8 cellular contexts compared by ENCODE assay signal in the genomic region with DNA sequence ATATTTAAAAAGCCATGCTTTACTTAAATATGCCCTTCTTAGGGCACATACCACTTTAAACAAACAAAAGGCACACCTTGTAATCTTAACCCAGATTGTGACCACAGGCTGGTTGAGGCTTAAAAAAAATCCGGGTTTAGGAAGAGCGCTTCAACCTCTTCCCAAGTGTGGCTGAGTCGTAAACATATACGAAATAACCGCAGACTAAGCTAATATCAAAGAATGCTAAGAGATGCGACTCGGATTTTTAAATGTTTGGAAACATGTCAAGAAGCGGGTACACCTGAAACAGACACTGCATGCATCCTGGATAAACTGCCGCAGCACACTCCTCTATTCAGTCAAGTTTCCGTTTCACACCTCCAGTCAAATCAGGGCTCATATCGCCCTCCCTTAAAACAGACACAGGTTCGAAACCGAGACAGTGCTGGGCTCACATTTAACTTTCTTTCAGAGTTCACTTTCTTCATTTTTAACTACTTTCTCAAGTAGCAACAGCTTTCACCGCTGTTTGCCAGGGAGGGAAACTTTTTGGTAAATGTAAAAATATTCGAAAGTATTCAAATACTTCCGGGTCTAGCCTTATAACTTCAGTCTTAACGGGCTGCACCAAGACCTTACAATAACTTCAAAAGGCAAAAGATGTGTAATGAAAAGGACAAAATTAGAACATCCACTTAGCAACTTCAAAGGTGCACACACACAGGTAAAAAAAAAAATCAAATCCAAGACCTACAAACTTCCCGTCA. TPM values are rescaled to one million over a fixed set of nuclear protein-coding genes. Genes with fewer than 3 reads are reported as not detected.
DNase-seq lines count a peak whose midpoint lies in the region; ATAC-seq and TF ChIP-seq lines count a peak whose summit lies in the region.

No MANE protein-coding gene starts in this region.

- peaks cover 55% of the 10 kb centered on the region for H3K36me3 Mint-ChIP-seq in stimulated activated naive CD8-positive, alpha-beta T cell treated with anti-CD3 and anti-CD28 coated beads, Interleukin-15, Interleukin-2, amounts not matched to agents 100 ng/mL and 50 ng/mL, for 24 hours (ENCODE audit: low read depth)

- peaks cover 77% of the 10 kb centered on the region for H3K79me2 ChIP-seq in OCI-LY3 (ENCODE audit: low read length)

- H3K27ac ChIP-seq in OCI-LY3 (ENCODE audit: low read length) (peak overlapping the region; percentile 100), body of pancreas (peak overlapping the region; percentile 18 to 100 (median 95)), lower lobe of right lung (peak overlapping the region; percentile 93)

- H3K9me3 ChIP-seq in OCI-LY3 (ENCODE audit: insufficient read depth, low read length): no peaks in the 10 kb centered on the region
- H3K9me3 ChIP-seq in body of pancreas: no peaks in the 10 kb centered on the region
- no peaks in the 10 kb centered on the region for H3K9me3 ChIP-seq in lower lobe of right lung

- peaks cover 19% of the 10 kb centered on the region for H4K20me1 ChIP-seq in OCI-LY3 (ENCODE audit: insufficient read depth, low read length)

- H3K4me2 ChIP-seq in OCI-LY3 (ENCODE audit: low read length): peak overlapping the region; percentile 86

- TF ChIP-seq CTCF in AG10803 (conservative IDR thresholded peaks at IDR 0.05; ENCODE audit: low read length) (no peak), OCI-LY3 (IDR thresholded peaks at IDR 0.05; ENCODE audit: low read depth, low read length) (no peak), body of pancreas (IDR thresholded peaks at IDR 0.05) (no peak), lower lobe of right lung (IDR thresholded peaks at IDR 0.05) (no peak)

- H3K4me3 ChIP-seq in AG10803 (ENCODE audit: low read length) (peak overlapping the region; percentile 91), OCI-LY3 (ENCODE audit: low read length) (peak overlapping the region; percentile 94), body of pancreas (peak overlapping the region in 1 of 2 donors; percentile 82), lower lobe of right lung (peak overlapping the region; percentile 92)

- peak; percentile 70 for ATAC-seq in GM18867 (IDR thresholded peaks at IDR 0.05; ENCODE audit: unreplicated experiment)
- peak; percentile 55 for ATAC-seq in HG03039 (IDR thresholded peaks at IDR 0.05; ENCODE audit: unreplicated experiment)
- ATAC-seq in body of pancreas: no peak
- ATAC-seq in lower lobe of right lung: no peak

- H3K4me3 Mint-ChIP-seq in stimulated activated naive CD8-positive, alpha-beta T cell treated with anti-CD3 and anti-CD28 coated beads, Interleukin-15, Interleukin-2, amounts not matched to agents 100 ng/mL and 50 ng/mL, for 24 hours: peak overlapping the region; percentile 98

- no peak for TF ChIP-seq POLR2A in body of pancreas (IDR thresholded peaks at IDR 0.05)

- intact Hi-C loops in body of pancreas (cut with DNase I): no loop called here
- intact Hi-C loops in lower lobe of right lung (cut with DNase I): no loop called here

- no peaks in the 10 kb centered on the region for H3K27me3 Mint-ChIP-seq in stimulated activated naive CD8-positive, alpha-beta T cell treated with anti-CD3 and anti-CD28 coated beads, Interleukin-15, Interleukin-2, amounts not matched to agents 100 ng/mL and 50 ng/mL, for 24 hours

- peaks cover 4% of the 10 kb centered on the region for H3K9me3 Mint-ChIP-seq in stimulated activated naive CD8-positive, alpha-beta T cell treated with anti-CD3 and anti-CD28 coated beads, Interleukin-15, Interleukin-2, amounts not matched to agents 100 ng/mL and 50 ng/mL, for 24 hours

- H3K36me3 ChIP-seq in OCI-LY3 (replicated peaks; ENCODE audit: low read depth, low read length) (peaks cover 31% of the 10 kb centered on the region), body of pancreas (replicated peaks in 1 of 2; ENCODE audit: insufficient read depth in 1 of 2, low read depth in 2 of 2) (no peaks in the 10 kb centered on the region), lower lobe of right lung (peaks cover 4% of the 10 kb centered on the region)

- H3K9ac ChIP-seq in OCI-LY3 (ENCODE audit: low read length): peak overlapping the region; percentile 99

- no peak for DNase-seq in AG10803 (ENCODE audit: low read depth)
- no peak for DNase-seq in body of pancreas
- DNase-seq in lower lobe of right lung: no peak
- no peak for DNase-seq in MV-4-11 (lab: John Stamatoyannopoulos, UW)

- H3K4me1 Mint-ChIP-seq in stimulated activated naive CD8-positive, alpha-beta T cell treated with anti-CD3 and anti-CD28 coated beads, Interleukin-15, Interleukin-2, amounts not matched to agents 100 ng/mL and 50 ng/mL, for 24 hours (ENCODE audit: low read depth): peaks cover 57% of the 10 kb centered on the region

- H3K27ac Mint-ChIP-seq in stimulated activated naive CD8-positive, alpha-beta T cell treated with anti-CD3 and anti-CD28 coated beads, Interleukin-15, Interleukin-2, amounts not matched to agents 100 ng/mL and 50 ng/mL, for 24 hours: peak overlapping the region; percentile 96

- H2AFZ ChIP-seq in OCI-LY3 (ENCODE audit: low read depth, low read length): no peak overlapping the region

- 3 to 5% methylated on average over 18 of the region's 18 CpGs for WGBS in body of pancreas, 2 donors

- no peaks in the 10 kb centered on the region for H3K27me3 ChIP-seq in OCI-LY3 (ENCODE audit: low read depth, low read length)
- H3K27me3 ChIP-seq in body of pancreas: no peaks in the 10 kb centered on the region
- no peaks in the 10 kb centered on the region for H3K27me3 ChIP-seq in lower lobe of right lung (ENCODE audit: low read depth)

- peaks cover 41% of the 10 kb centered on the region for H3K4me1 ChIP-seq in OCI-LY3 (ENCODE audit: low read length)
- peaks cover 42% of the 10 kb centered on the region for H3K4me1 ChIP-seq in body of pancreas
- peaks cover 45% of the 10 kb centered on the region for H3K4me1 ChIP-seq in lower lobe of right lung

RNA-seq across cellular contexts. Expression of a gene that starts 1.3 kb away (rescaled TPM):
- total RNA-seq in body of pancreas (10 to 100 TPM; 67.2 to 72.9 TPM), lower lobe of right lung (78.5 TPM)

Comparison
In these comparisons a context has a peak if more than half of its experiments do, and no peak if none do; other contexts are left out.
1. ATAC-seq: peak in GM18867 (single experiment) and HG03039 (single experiment); none in body of pancreas (single experiment) and lower lobe of right lung (0 of 2).
2. Peak in every context shown above with its lines, with median percentiles within 50 percentile points of each other: H3K27ac ChIP-seq.